ENCODE assay signal across 29 cellular contexts in genomic region chr5:60872892-60873291, GRCh38. TPM values are rescaled to one million over a fixed set of nuclear protein-coding genes. Genes with fewer than 3 reads are reported as not detected.
"Had no signal": no experiment of that assay in that cellular context is flagged by ENCODE, and none has a peak within 500 bp of the region (broad histone marks: within the 10 kb centered on the region; RNA-seq: fewer than 3 reads in every experiment).

No MANE protein-coding gene starts in this region.

- H3K27ac ChIP-seq: colonic mucosa, coronary artery, dorsolateral prefrontal cortex, epithelial cell of prostate, esophagus muscularis mucosa, esophagus squamous epithelium, foreskin keratinocyte, gastrocnemius medialis, gastroesophageal sphincter, heart left ventricle, heart right ventricle, hepatocyte had no signal

- H3K9me3 ChIP-seq: colonic mucosa, gastrocnemius medialis had no signal

- H2AFZ ChIP-seq: hepatocyte had no signal

- H3K36me3 ChIP-seq: colonic mucosa, esophagus squamous epithelium, heart left ventricle had no signal

- H3K4me1 ChIP-seq: colonic mucosa, esophagus muscularis mucosa, esophagus squamous epithelium, foreskin keratinocyte, gastrocnemius medialis, gastroesophageal sphincter, heart left ventricle, heart right ventricle had no signal

- H3K79me2 ChIP-seq: hepatocyte had no signal

- FAIRE-seq: colon, endometrium, endothelial cell of umbilical vein, frontal cortex had no signal

- H3K27me3 ChIP-seq: colonic mucosa, dorsolateral prefrontal cortex, esophagus muscularis mucosa, esophagus squamous epithelium, foreskin keratinocyte, gastrocnemius medialis, gastroesophageal sphincter, heart left ventricle, heart right ventricle, hepatocyte had no signal

- H3K4me3 ChIP-seq: colonic mucosa, coronary artery, dorsolateral prefrontal cortex, esophagus muscularis mucosa, esophagus squamous epithelium, gastrocnemius medialis, gastroesophageal sphincter, heart left ventricle, heart right ventricle, hepatocyte had no signal

- ATAC-seq: effector memory CD8-positive, alpha-beta T cell; esophagus mucosa; foreskin keratinocyte; gastrocnemius medialis; gastroesophageal sphincter; heart left ventricle; heart right ventricle had no signal

- H3K4me2 ChIP-seq: hepatocyte had no signal

- DNase-seq: colonic mucosa; cortex of kidney; dermis blood vessel endothelial cell; dorsolateral prefrontal cortex; effector CD4-positive, alpha-beta T cell; effector CD8-positive, alpha-beta T cell; effector memory CD4-positive, alpha-beta T cell; effector memory CD8-positive, alpha-beta T cell; endodermal cell; esophagus squamous epithelium; foreskin fibroblast; foreskin keratinocyte; foreskin melanocyte; gastrocnemius medialis; glutamatergic neuron; head of caudate nucleus; heart left ventricle; heart right ventricle had no signal

RNA-seq across cellular contexts. Expression of gene ELOVL7, which starts 28.8 kb away (rescaled TPM):
- total RNA-seq: glomerular endothelial cell had no signal
